In genomic region chr18:76452357-76452756, GRCh38 we compare ENCODE assay signal across 1 cellular context.
TF ChIP-seq lines count a peak whose summit lies in the region.

No MANE protein-coding gene starts in this region.

TF ChIP-seq in HEK293, 187 proteins besides CTCF, POLR2A, EP300 and RAD21 (continued from another document):
- no peak for TF ChIP-seq PRDM2 (tag by site-specific recombination; IDR thresholded peaks at IDR 0.05; ENCODE audit: borderline replicate concordance)
- 0 out of 2 replicates have a peak, but pooled peaks have one; percentile 34 for TF ChIP-seq ZNF629 (tag by site-specific recombination; IDR thresholded peaks at IDR 0.05)
- no peak for TF ChIP-seq ZNF221 (tag by site-specific recombination; IDR thresholded peaks at IDR 0.05; ENCODE audit: borderline replicate concordance)
- peak; percentile 70 for TF ChIP-seq SP7 (tag by site-specific recombination; IDR thresholded peaks at IDR 0.05)
- TF ChIP-seq ZNF280D (tag by site-specific recombination; IDR thresholded peaks at IDR 0.05), result no peak
- TF ChIP-seq ZNF610 (tag by site-specific recombination; IDR thresholded peaks at IDR 0.05; ENCODE audit: borderline replicate concordance), result no peak
- TF ChIP-seq ZNF394 (tag by site-specific recombination; IDR thresholded peaks at IDR 0.05; ENCODE audit: borderline replicate concordance), result 0 out of 2 replicates have a peak, but pooled peaks have one; percentile 5
